Comparison of ENCODE assay signal across 1 cellular context in genomic region chr10:72238392-72239175, GRCh38.
TF ChIP-seq lines count a peak whose summit lies in the region.

No MANE protein-coding gene starts in this region.

TF ChIP-seq in K562, 482 proteins besides CTCF, POLR2A, EP300 and RAD21:
- TF ChIP-seq PKNOX1 (IDR thresholded peaks at IDR 0.05), result 0 out of 2 replicates have a peak, but pooled peaks have one; percentile 20
- TF ChIP-seq EZH2 (IDR thresholded peaks at IDR 0.05; ENCODE audit: borderline replicate concordance, low read depth, low read length), result no peak
